2 cellular contexts compared by ENCODE assay signal in genomic region chr6:140082867-140083297, GRCh38.
TF ChIP-seq lines count a peak whose summit lies in the region.

No MANE protein-coding gene starts in this region.

TF ChIP-seq in IMR-90, 13 proteins besides CTCF, POLR2A, EP300 and RAD21:
- TF ChIP-seq MXI1 (IDR thresholded peaks at IDR 0.05; ENCODE audit: borderline replicate concordance, low read depth, low read length) (no peak), SMC3 (IDR thresholded peaks at IDR 0.05; ENCODE audit: low read depth, low read length) (no peak), CEBPB (IDR thresholded peaks at IDR 0.05; ENCODE audit: low read depth, low read length) (peak; percentile 42; the same call in 1 of the 2 replicates), BHLHE40 (IDR thresholded peaks at IDR 0.05; ENCODE audit: low read depth, low read length) (no peak), FOS (IDR thresholded peaks at IDR 0.05; ENCODE audit: low read depth, low read length) (no peak), MAFK (IDR thresholded peaks at IDR 0.05; ENCODE audit: low read depth, low read length) (no peak), ELK1 (IDR thresholded peaks at IDR 0.05; ENCODE audit: borderline replicate concordance, low read depth, low read length) (no peak), CHD1 (IDR thresholded peaks at IDR 0.05; ENCODE audit: low read depth, low read length) (no peak)

TF ChIP-seq in HEK293T, 16 proteins besides CTCF, POLR2A, EP300 and RAD21:
- TF ChIP-seq ZNF384 (IDR thresholded peaks at IDR 0.05) (no peak), FOXK2 (IDR thresholded peaks at IDR 0.05) (no peak), L3MBTL2 (conservative IDR thresholded peaks at IDR 0.05) (no peak), FOXM1 (IDR thresholded peaks at IDR 0.05; ENCODE audit: borderline replicate concordance) (no peak), NFRKB (IDR thresholded peaks at IDR 0.05) (no peak), PKNOX1 (IDR thresholded peaks at IDR 0.05) (no peak), ELF4 (IDR thresholded peaks at IDR 0.05) (no peak), HDGF (IDR thresholded peaks at IDR 0.05; ENCODE audit: borderline replicate concordance) (no peak), ARNT (IDR thresholded peaks at IDR 0.05) (no peak), FOXA1 (IDR thresholded peaks at IDR 0.05) (no peak), CTBP1 (IDR thresholded peaks at IDR 0.05; ENCODE audit: borderline replicate concordance) (no peak), SUZ12 (IDR thresholded peaks at IDR 0.05) (no peak)
